Comparison of ENCODE assay signal across 32 cellular contexts in genomic region chr4:15737255-15737654, GRCh38. TPM values are rescaled to one million over a fixed set of nuclear protein-coding genes. Genes with fewer than 3 reads are reported as not detected.
A peak's percentile ranks its signal among the peaks of the same experiment; 100 is the strongest.
DNase-seq lines count a peak whose midpoint lies in the region; FAIRE-seq and TF ChIP-seq lines count a peak whose summit lies in the region.
"Had no signal": no experiment of that assay in that cellular context is flagged by ENCODE, and none has a peak within 500 bp of the region (broad histone marks: within the 10 kb centered on the region; RNA-seq: fewer than 3 reads in every experiment).

No MANE protein-coding gene starts in this region.

- TF ChIP-seq CTCF in GM20000 (IDR thresholded peaks at IDR 0.05; ENCODE audit: extremely low read depth, missing control alignments) (peak; percentile 29), WERI-Rb-1 (IDR thresholded peaks at IDR 0.05; ENCODE audit: low read depth, low read length) (0 out of 2 replicates have a peak, but pooled peaks have one; percentile 22), retinal pigment epithelial cell (conservative IDR thresholded peaks at IDR 0.05; ENCODE audit: low read depth, low read length) (peak; percentile 23), D721Med (IDR thresholded peaks at IDR 0.05; ENCODE audit: insufficient read depth, missing control alignments) (no peak), thyroid gland (IDR thresholded peaks at IDR 0.05) (no peak)

- no peaks in the 10 kb centered on the region for H3K4me1 ChIP-seq in thyroid gland
- H3K4me1 ChIP-seq: A549, body of pancreas, colonic mucosa, pancreas, right atrium auricular region, tibial nerve had no signal

- H3K36me3 Mint-ChIP-seq in activated naive CD4-positive, alpha-beta T cell treated with anti-CD3 and anti-CD28 coated beads for 36 hours (ENCODE audit: low read depth) = peaks cover 3% of the 10 kb centered on the region

- H3K9me3 ChIP-seq in WERI-Rb-1 (ENCODE audit: severe bottlenecking) (peaks cover 13% of the 10 kb centered on the region), thyroid gland (no peaks in the 10 kb centered on the region)
- H3K9me3 ChIP-seq: colonic mucosa, pancreas had no signal

- no peaks in the 10 kb centered on the region for H3K27me3 ChIP-seq in WERI-Rb-1 (ENCODE audit: insufficient read depth, low read depth, severe bottlenecking)
- no peaks in the 10 kb centered on the region for H3K27me3 ChIP-seq in thyroid gland
- H3K27me3 ChIP-seq: body of pancreas, colonic mucosa, pancreas, right atrium auricular region, tibial nerve had no signal

- H3K27ac ChIP-seq in WERI-Rb-1 (no peak overlapping the region), thyroid gland (no peak overlapping the region)
- H3K27ac ChIP-seq: A549, body of pancreas, colonic mucosa, pancreas, right atrium auricular region, RWPE1, tibial nerve had no signal

- H3K27me3 Mint-ChIP-seq in activated naive CD4-positive, alpha-beta T cell treated with anti-CD3 and anti-CD28 coated beads for 36 hours (ENCODE audit: low read depth) = no peaks in the 10 kb centered on the region
- H3K27me3 Mint-ChIP-seq: activated naive CD8-positive, alpha-beta T cell treated with anti-CD3 and anti-CD28 coated beads, Interleukin-2, amount 50 U/mL, for 24 hours had no signal

- WGBS in thyroid gland, 2 donors = 61 to 62% methylated on average over 3 of the region's 3 CpGs

- CTCF ChIA-PET in activated naive CD4-positive, alpha-beta T cell treated with anti-CD3 and anti-CD28 coated beads for 36 hours (lab: Charles Lee) = interaction anchor here (0.7 to 4.0 kb wide), 6 partner anchors 19 to 462 kb away, joined by 3 to 35 read pairs (median 5); no protein-coding TSS in a partner anchor

- DNase-seq in activated naive CD4-positive, alpha-beta T cell treated with anti-CD3 and anti-CD28 coated beads for 36 hours = peak; percentile 34
- DNase-seq in activated naive CD4-positive, alpha-beta T cell (lab: John Stamatoyannopoulos, UW) = no peak
- DNase-seq in GM20000 (ENCODE audit: low spot score) (no peak), WERI-Rb-1 (no peak), retinal pigment epithelial cell (ENCODE audit: low read depth) (no peak), D721Med (ENCODE audit: insufficient read length, low spot score) (no peak), NCI-H524 treated with DMSO at 0.1 percent for 48 hours (lab: John Stamatoyannopoulos, UW) (no peak), thyroid gland (no peak)
- DNase-seq: activated gamma-delta T cell; activated naive CD8-positive, alpha-beta T cell treated with anti-CD3 and anti-CD28 coated beads, Interleukin-2, amount 50 U/mL, for 24 hours; activated T-cell treated with anti-CD3 and anti-CD28 coated beads, Interleukin-2, amount 50 U/mL, for 24 hours; body of pancreas; colonic mucosa; effector memory CD8-positive, alpha-beta T cell; foreskin fibroblast; left cardiac atrium; mucosa of descending colon; NCI-H2029 treated with DMSO at 0.1 percent for 48 hours; NCI-H2227 treated with DMSO at 0.1 percent for 48 hours; NCI-H774; pancreas; stimulated activated CD4-positive, alpha-beta T cell treated with anti-CD3 and anti-CD28 coated beads, Interleukin-1b, Interleukin-23, amount 100 ng/mL, for 48 hours had no signal

- FAIRE-seq in D721Med (lab: Jason Lieb, UNC) = no peak
- FAIRE-seq: A549, G401.6, GM12891, pancreas, TTC549 had no signal

- peaks cover 44% of the 10 kb centered on the region for H3K4me1 Mint-ChIP-seq in activated naive CD4-positive, alpha-beta T cell treated with anti-CD3 and anti-CD28 coated beads for 36 hours (ENCODE audit: low read depth)
- H3K4me1 Mint-ChIP-seq: B cell had no signal

- no peak overlapping the region for H3K27ac Mint-ChIP-seq in activated naive CD4-positive, alpha-beta T cell treated with anti-CD3 and anti-CD28 coated beads for 36 hours
- H3K27ac Mint-ChIP-seq: activated naive CD8-positive, alpha-beta T cell treated with anti-CD3 and anti-CD28 coated beads, Interleukin-2, amount 50 U/mL, for 24 hours; activated T-cell treated with anti-CD3 and anti-CD28 coated beads, Interleukin-2, amount 50 U/mL, for 24 hours; B cell; effector memory CD8-positive, alpha-beta T cell had no signal

- H3K4me3 Mint-ChIP-seq in activated naive CD4-positive, alpha-beta T cell treated with anti-CD3 and anti-CD28 coated beads for 36 hours = no peak overlapping the region
- H3K4me3 Mint-ChIP-seq: activated naive CD8-positive, alpha-beta T cell treated with anti-CD3 and anti-CD28 coated beads, Interleukin-2, amount 50 U/mL, for 24 hours; activated T-cell treated with anti-CD3 and anti-CD28 coated beads, Interleukin-2, amount 50 U/mL, for 24 hours; B cell; effector memory CD8-positive, alpha-beta T cell had no signal

- no peak for TF ChIP-seq POLR2A in thyroid gland (IDR thresholded peaks at IDR 0.05)

- H3K4me3 ChIP-seq in WERI-Rb-1 (ENCODE audit: low read depth, low read length) (no peak overlapping the region), retinal pigment epithelial cell (ENCODE audit: low read length) (no peak overlapping the region), thyroid gland (replicated peaks in 1 of 3) (no peak overlapping the region)
- H3K4me3 ChIP-seq: A549, body of pancreas, colonic mucosa, mucosa of descending colon, pancreas, right atrium auricular region, smooth muscle cell, tibial nerve had no signal

- intact Hi-C loops in activated naive CD4-positive, alpha-beta T cell treated with anti-CD3 and anti-CD28 coated beads for 36 hours (cut with micrococcal nuclease) = no loop called here
- intact Hi-C loops in thyroid gland (cut with DNase I) = no loop called here

- no peaks in the 10 kb centered on the region for H3K36me3 ChIP-seq in WERI-Rb-1
- no peaks in the 10 kb centered on the region for H3K36me3 ChIP-seq in thyroid gland
- H3K36me3 ChIP-seq: colonic mucosa, pancreas, right atrium auricular region, tibial nerve had no signal

- H3K9me3 Mint-ChIP-seq in activated naive CD4-positive, alpha-beta T cell treated with anti-CD3 and anti-CD28 coated beads for 36 hours = peaks cover 19% of the 10 kb centered on the region

RNA-seq across cellular contexts. Expression of gene BST1, which starts 34.4 kb away (rescaled TPM):
- total RNA-seq in activated naive CD4-positive, alpha-beta T cell treated with anti-CD3 and anti-CD28 coated beads for 36 hours = under 1 TPM; 0.74 to 0.96 TPM
- 1 to 10 TPM; 2.0 to 7.5 (median 5.5) TPM for total RNA-seq in thyroid gland
- total RNA-seq: SK-MEL-5 had no signal

RNA-seq across cellular contexts. Expression of gene CD38, which starts 40.9 kb away (rescaled TPM):
- 10 to 100 TPM; 18.5 to 20.0 TPM for total RNA-seq in activated naive CD4-positive, alpha-beta T cell treated with anti-CD3 and anti-CD28 coated beads for 36 hours
- total RNA-seq in thyroid gland = 10 to 100 TPM in 2 of 4 donors, 1 to 10 TPM in 2; 3.7 to 13.3 (median 9.5) TPM
- total RNA-seq: smooth muscle cell had no signal

RNA-seq across cellular contexts. Expression of gene FAM200B, which starts 55.6 kb away (rescaled TPM):
- total RNA-seq in activated naive CD4-positive, alpha-beta T cell treated with anti-CD3 and anti-CD28 coated beads for 36 hours = 1 to 10 TPM; 8.0 to 9.1 TPM
- total RNA-seq in thyroid gland = 10 to 100 TPM; 62.4 to 85.6 (median 73.2) TPM

Comparison
In these comparisons a context has a peak if more than half of its experiments do, and no peak if none do; other contexts are left out.
1. CTCF ChIP-seq: peak in GM20000 (single experiment), WERI-Rb-1 (single experiment) and retinal pigment epithelial cell (single experiment); none in D721Med (single experiment) and thyroid gland (0 of 6).
2. RNA of gene FAM200B, which starts 55.6 kb away (total RNA-seq): 62.4 to 85.6 TPM in thyroid gland; 8.0 to 9.1 TPM in activated naive CD4-positive, alpha-beta T cell treated with anti-CD3 and anti-CD28 coated beads for 36 hours; every median in the first group is over 4 times any median in the second.